ENCODE assay signal across 1 cellular context in genomic region chr4:70938087-70938486, GRCh38.
TF ChIP-seq lines count a peak whose summit lies in the region.

No MANE protein-coding gene starts in this region.

TF ChIP-seq in SK-N-SH treated with all-trans-retinoic acid at 6 μM for 48 hours, 23 proteins besides CTCF, POLR2A, EP300 and RAD21 (continued from another document):
- TF ChIP-seq POU6F1 (CRISPR knock-in tag; IDR thresholded peaks at IDR 0.05; ENCODE audit: borderline replicate concordance, low read depth) = no peak
- no peak for TF ChIP-seq ZC3H10 (CRISPR knock-in tag; IDR thresholded peaks at IDR 0.05)
- TF ChIP-seq PPARA (CRISPR knock-in tag; IDR thresholded peaks at IDR 0.05; ENCODE audit: borderline replicate concordance) = no peak
- no peak for TF ChIP-seq ZFP30 (CRISPR knock-in tag; IDR thresholded peaks at IDR 0.05)
- no peak for TF ChIP-seq ZFP3 (CRISPR knock-in tag; IDR thresholded peaks at IDR 0.05)
- no peak for TF ChIP-seq CREB5 (CRISPR knock-in tag; IDR thresholded peaks at IDR 0.05; ENCODE audit: low read depth)
- no peak for TF ChIP-seq TSHZ2 (CRISPR knock-in tag; IDR thresholded peaks at IDR 0.05)
- TF ChIP-seq OSR1 (CRISPR knock-in tag; IDR thresholded peaks at IDR 0.05) = no peak
TF ChIP-seq in SK-N-SH treated with all-trans-retinoic acid at 6 μM for 48 hours: peak in this region for 0.
